2 cellular contexts compared by ENCODE assay signal in genomic region chr6:150021870-150022269, GRCh38.
DNase-seq lines count a peak whose midpoint lies in the region; ATAC-seq lines count a peak whose summit lies in the region.
"Not testable (repeated sequence)": the region's sequence is repeated elsewhere in the genome, so short reads cannot be mapped to it uniquely, and the experiment has no call there.

No MANE protein-coding gene starts in this region.

- peaks cover 22% of the 10 kb centered on the region for H3K4me1 Mint-ChIP-seq in stimulated activated memory B cell treated with anti-CD40 and anti-IgM and Interleukin-4, amounts not matched to agents 10 μg/mL and 1 μg/mL and 100 μg/mL, for 72 hours
- peaks cover 15 to 25% of the 10 kb centered on the region in 2 donors for H3K4me1 Mint-ChIP-seq in stimulated activated naive B cell treated with anti-CD40 and anti-IgM and Interleukin-4, amounts not matched to agents 10 μg/mL and 1 μg/mL and 100 μg/mL, for 72 hours

- H3K27me3 Mint-ChIP-seq in stimulated activated memory B cell treated with anti-CD40 and anti-IgM and Interleukin-4, amounts not matched to agents 10 μg/mL and 1 μg/mL and 100 μg/mL, for 72 hours, result peaks cover 72% of the 10 kb centered on the region
- peaks cover 56 to 71% of the 10 kb centered on the region in 2 donors for H3K27me3 Mint-ChIP-seq in stimulated activated naive B cell treated with anti-CD40 and anti-IgM and Interleukin-4, amounts not matched to agents 10 μg/mL and 1 μg/mL and 100 μg/mL, for 72 hours

- not testable (repeated sequence) for H3K9me3 Mint-ChIP-seq in stimulated activated memory B cell treated with anti-CD40 and anti-IgM and Interleukin-4, amounts not matched to agents 10 μg/mL and 1 μg/mL and 100 μg/mL, for 72 hours; stimulated activated naive B cell treated with anti-CD40 and anti-IgM and Interleukin-4, amounts not matched to agents 10 μg/mL and 1 μg/mL and 100 μg/mL, for 72 hours

- H3K4me3 Mint-ChIP-seq in stimulated activated memory B cell treated with anti-CD40 and anti-IgM and Interleukin-4, amounts not matched to agents 10 μg/mL and 1 μg/mL and 100 μg/mL, for 72 hours; stimulated activated naive B cell treated with anti-CD40 and anti-IgM and Interleukin-4, amounts not matched to agents 10 μg/mL and 1 μg/mL and 100 μg/mL, for 72 hours: not testable (repeated sequence)

- DNase-seq in stimulated activated naive B cell treated with anti-CD40 and anti-IgM and Interleukin-4, amounts not matched to agents 10 μg/mL and 1 μg/mL and 100 μg/mL, for 72 hours, result not testable (repeated sequence)

- peak; percentile 60 for ATAC-seq in stimulated activated memory B cell treated with anti-CD40 and anti-IgM and Interleukin-4, amounts not matched to agents 10 μg/mL and 1 μg/mL and 100 μg/mL, for 72 hours
- peak; percentile 59 to 68 for ATAC-seq in stimulated activated naive B cell treated with anti-CD40 and anti-IgM and Interleukin-4, amounts not matched to agents 10 μg/mL and 1 μg/mL and 100 μg/mL, for 72 hours (replicated peaks)

- not testable (repeated sequence) for H3K27ac Mint-ChIP-seq in stimulated activated memory B cell treated with anti-CD40 and anti-IgM and Interleukin-4, amounts not matched to agents 10 μg/mL and 1 μg/mL and 100 μg/mL, for 72 hours; stimulated activated naive B cell treated with anti-CD40 and anti-IgM and Interleukin-4, amounts not matched to agents 10 μg/mL and 1 μg/mL and 100 μg/mL, for 72 hours

- not testable (repeated sequence) for H3K36me3 Mint-ChIP-seq in stimulated activated memory B cell treated with anti-CD40 and anti-IgM and Interleukin-4, amounts not matched to agents 10 μg/mL and 1 μg/mL and 100 μg/mL, for 72 hours; stimulated activated naive B cell treated with anti-CD40 and anti-IgM and Interleukin-4, amounts not matched to agents 10 μg/mL and 1 μg/mL and 100 μg/mL, for 72 hours
